8 cellular contexts compared by ENCODE assay signal in genomic region chr2:26503238-26503880, GRCh38. TPM values are rescaled to one million over a fixed set of nuclear protein-coding genes. Genes with fewer than 3 reads are reported as not detected.
DNase-seq lines count a peak whose midpoint lies in the region; ATAC-seq and TF ChIP-seq lines count a peak whose summit lies in the region.

No MANE protein-coding gene starts in this region.

- no peaks in the 10 kb centered on the region for H3K4me1 Mint-ChIP-seq in activated T-helper 2 cell treated with anti-CD3 and anti-CD28 coated beads, Interferon-gamma antibody, Interleukin-2, Interleukin-4, amounts not matched to agents 10 μg/mL and 5 μg/mL and 100 μg/mL, durations not matched to agents 14 hours and 24 hours and 36 hours (ENCODE audit: low read depth)
- H3K4me1 Mint-ChIP-seq in neural crest cell, result peaks cover 15% of the 10 kb centered on the region
- H3K4me1 Mint-ChIP-seq in stimulated activated naive CD8-positive, alpha-beta T cell treated with anti-CD3 and anti-CD28 coated beads, Interleukin-15, amount 100 ng/mL, for 72 hours, result peaks cover 17% of the 10 kb centered on the region

- no peaks in the 10 kb centered on the region for H3K9me3 Mint-ChIP-seq in activated T-helper 2 cell treated with anti-CD3 and anti-CD28 coated beads, Interferon-gamma antibody, Interleukin-2, Interleukin-4, amounts not matched to agents 10 μg/mL and 5 μg/mL and 100 μg/mL, durations not matched to agents 14 hours and 24 hours and 36 hours
- H3K9me3 Mint-ChIP-seq in neural crest cell, result no peaks in the 10 kb centered on the region
- H3K9me3 Mint-ChIP-seq in stimulated activated naive CD8-positive, alpha-beta T cell treated with anti-CD3 and anti-CD28 coated beads, Interleukin-15, amount 100 ng/mL, for 72 hours, result no peaks in the 10 kb centered on the region

- H3K4me3 Mint-ChIP-seq in activated T-helper 2 cell treated with anti-CD3 and anti-CD28 coated beads, Interferon-gamma antibody, Interleukin-2, Interleukin-4, amounts not matched to agents 10 μg/mL and 5 μg/mL and 100 μg/mL, durations not matched to agents 14 hours and 24 hours and 36 hours (ENCODE audit: low read depth), result peak overlapping the region; percentile 84
- peak overlapping the region; percentile 81 for H3K4me3 Mint-ChIP-seq in neural crest cell
- H3K4me3 Mint-ChIP-seq in stimulated activated naive CD8-positive, alpha-beta T cell treated with anti-CD3 and anti-CD28 coated beads, Interleukin-15, amount 100 ng/mL, for 72 hours, result peak overlapping the region; percentile 90 to 91

- intact Hi-C loops in activated T-helper 2 cell treated with anti-CD3 and anti-CD28 coated beads, Interferon-gamma antibody, Interleukin-2, Interleukin-4, amounts not matched to agents 10 μg/mL and 5 μg/mL and 100 μg/mL, durations not matched to agents 14 hours and 24 hours and 36 hours (cut with micrococcal nuclease), result loop anchor here (5.0 kb wide), 1 partner anchor 74 kb away; no protein-coding TSS in a partner anchor

- no peaks in the 10 kb centered on the region for H3K36me3 Mint-ChIP-seq in activated T-helper 2 cell treated with anti-CD3 and anti-CD28 coated beads, Interferon-gamma antibody, Interleukin-2, Interleukin-4, amounts not matched to agents 10 μg/mL and 5 μg/mL and 100 μg/mL, durations not matched to agents 14 hours and 24 hours and 36 hours (ENCODE audit: low read depth)
- no peaks in the 10 kb centered on the region for H3K36me3 Mint-ChIP-seq in neural crest cell (ENCODE audit: low read depth)

- TF ChIP-seq POLR2A in GM18505 (IDR thresholded peaks at IDR 0.05; ENCODE audit: borderline replicate concordance, extremely low read depth, insufficient read depth, insufficient read length), result peak; percentile 22

- TF ChIP-seq CTCF in neural crest cell (conservative IDR thresholded peaks at IDR 0.05), result peak; percentile 93

- in situ Hi-C loops in KBM-7 (cut with MboI; ENCODE audit: low pct_unique_long_range_greater_than_20kb, low sequenced_read_pairs), result no loop called here

- peak; percentile 68 for ATAC-seq in GM18505 (IDR thresholded peaks at IDR 0.05; ENCODE audit: unreplicated experiment)
- ATAC-seq in stimulated activated naive CD8-positive, alpha-beta T cell treated with anti-CD3 and anti-CD28 coated beads, Interleukin-15, amount 100 ng/mL, for 72 hours, result peak; percentile 98
- no peak for ATAC-seq in HG03457 (IDR thresholded peaks at IDR 0.05; ENCODE audit: unreplicated experiment)

- DNase-seq in KBM-7 (peak; percentile 90), RPMI7951 (ENCODE audit: low read depth) (peak; percentile 47), foreskin melanocyte (peak; percentile 27), neural crest cell (ENCODE audit: low read depth, low spot score) (peak; percentile 78)
- peak; percentile 80 for DNase-seq in activated T-helper 2 cell treated with anti-CD3 and anti-CD28 coated beads, Interferon-gamma antibody, Interleukin-2, Interleukin-4, amounts not matched to agents 10 μg/mL and 5 μg/mL and 100 μg/mL, durations not matched to agents 14 hours and 24 hours and 36 hours (ENCODE audit: low spot score)
- peak; percentile 85 to 86 for DNase-seq in stimulated activated naive CD8-positive, alpha-beta T cell treated with anti-CD3 and anti-CD28 coated beads, Interleukin-15, amount 100 ng/mL, for 72 hours

- peaks cover 5% of the 10 kb centered on the region for H3K27me3 Mint-ChIP-seq in activated T-helper 2 cell treated with anti-CD3 and anti-CD28 coated beads, Interferon-gamma antibody, Interleukin-2, Interleukin-4, amounts not matched to agents 10 μg/mL and 5 μg/mL and 100 μg/mL, durations not matched to agents 14 hours and 24 hours and 36 hours (ENCODE audit: low read depth)
- H3K27me3 Mint-ChIP-seq in neural crest cell (ENCODE audit: low read depth), result peaks cover 3% of the 10 kb centered on the region
- peaks cover 15% of the 10 kb centered on the region for H3K27me3 Mint-ChIP-seq in stimulated activated naive CD8-positive, alpha-beta T cell treated with anti-CD3 and anti-CD28 coated beads, Interleukin-15, amount 100 ng/mL, for 72 hours

- H3K27ac Mint-ChIP-seq in activated T-helper 2 cell treated with anti-CD3 and anti-CD28 coated beads, Interferon-gamma antibody, Interleukin-2, Interleukin-4, amounts not matched to agents 10 μg/mL and 5 μg/mL and 100 μg/mL, durations not matched to agents 14 hours and 24 hours and 36 hours, result peak overlapping the region; percentile 9
- H3K27ac Mint-ChIP-seq in neural crest cell (ENCODE audit: unreplicated experiment), result no peak overlapping the region
- H3K27ac Mint-ChIP-seq in stimulated activated naive CD8-positive, alpha-beta T cell treated with anti-CD3 and anti-CD28 coated beads, Interleukin-15, amount 100 ng/mL, for 72 hours, result peak overlapping the region; percentile 93 to 94

RNA-seq across cellular contexts. Expression of gene OTOF, which starts 25.4 kb away (rescaled TPM):
- total RNA-seq in RPMI7951 (2014; rRNA removed; shearing (Covaris generic)), result not detected in 2 replicates
- 9.8 and 12.3 TPM in 2 replicates for total RNA-seq in activated T-helper 2 cell treated with anti-CD3 and anti-CD28 coated beads, Interferon-gamma antibody, Interleukin-2, Interleukin-4, amounts not matched to agents 10 μg/mL and 5 μg/mL and 100 μg/mL, durations not matched to agents 14 hours and 24 hours and 36 hours
- total RNA-seq in neural crest cell, result 0.07 and 0.19 TPM in 2 replicates

Comparison
In these comparisons a context has a peak if more than half of its experiments do, and no peak if none do; other contexts are left out.
1. DNase-seq: peak in every context shown above with its lines; median percentile 90 in KBM-7; 86 in stimulated activated naive CD8-positive, alpha-beta T cell treated with anti-CD3 and anti-CD28 coated beads, Interleukin-15, amount 100 ng/mL, for 72 hours; 80 in activated T-helper 2 cell treated with anti-CD3 and anti-CD28 coated beads, Interferon-gamma antibody, Interleukin-2, Interleukin-4, amounts not matched to agents 10 μg/mL and 5 μg/mL and 100 μg/mL, durations not matched to agents 14 hours and 24 hours and 36 hours; 78 in neural crest cell; 47 in RPMI7951; 27 in foreskin melanocyte.